ENCODE assay signal across 8 cellular contexts in the genomic region with DNA sequence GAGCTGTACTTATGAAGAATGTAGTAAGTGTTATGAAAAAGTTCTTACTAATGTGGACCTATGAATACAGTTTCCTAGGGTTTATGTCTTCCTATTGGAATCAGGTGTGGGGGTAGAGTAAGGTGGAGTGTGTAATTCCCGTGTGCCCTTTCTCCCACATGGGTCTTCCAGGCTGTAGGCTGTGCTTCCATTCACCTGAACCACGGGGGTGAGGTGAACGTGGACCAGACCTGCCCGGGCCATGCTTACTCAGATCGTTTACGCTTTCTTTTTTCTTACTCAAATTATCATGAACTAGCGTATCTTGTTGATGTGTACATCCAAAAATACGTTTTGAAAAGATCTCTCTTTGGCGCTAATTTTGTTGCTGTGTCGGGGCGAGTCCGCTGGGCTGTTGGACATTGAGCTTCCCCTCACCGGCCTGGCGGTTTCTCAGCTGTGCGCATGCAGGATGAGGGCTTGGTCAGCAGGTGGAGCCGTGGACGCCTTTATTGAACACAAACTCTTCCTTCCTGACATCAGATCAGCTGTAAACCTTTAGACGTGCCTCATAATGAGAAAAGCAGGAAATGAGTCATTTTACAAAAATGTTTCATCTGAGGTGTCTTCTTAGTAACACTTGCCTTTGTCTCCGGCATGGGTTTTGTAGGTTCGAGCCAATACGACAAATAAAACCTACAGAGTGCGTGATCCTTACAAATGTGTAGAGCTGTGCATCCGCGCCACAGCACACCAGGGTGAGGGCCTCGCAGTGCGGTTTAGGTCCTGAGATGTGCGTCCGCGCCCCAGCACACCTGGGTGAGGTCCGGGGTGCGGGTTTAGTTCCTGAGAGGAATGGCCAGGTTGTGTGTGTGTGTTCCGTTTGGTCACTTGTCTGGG. TPM values are rescaled to one million over a fixed set of nuclear protein-coding genes. Genes with fewer than 3 reads are reported as not detected.
DNase-seq lines count a peak whose midpoint lies in the region; ATAC-seq and TF ChIP-seq lines count a peak whose summit lies in the region.

No MANE protein-coding gene starts in this region.

- peak; percentile 71 for TF ChIP-seq CTCF in epithelial cell of esophagus (IDR thresholded peaks at IDR 0.05; ENCODE audit: insufficient read depth, low read depth, low read length, missing control alignments)

- H3K9me3 ChIP-seq in naive thymus-derived CD4-positive, alpha-beta T cell (ENCODE audit: control insufficient read depth in 2 of 3, low read length in 3 of 3) = no peaks in the 10 kb centered on the region

- ATAC-seq in Right ventricle myocardium superior (ENCODE audit: poor library complexity) (peak; percentile 53), Right ventricle myocardium inferior (no peak), HG02852 (IDR thresholded peaks at IDR 0.05; ENCODE audit: unreplicated experiment) (peak; percentile 91)
- ATAC-seq in naive thymus-derived CD4-positive, alpha-beta T cell = peak; percentile 96

- peak overlapping the region; percentile 24 to 73 (median 54) for H3K4me3 Mint-ChIP-seq in naive thymus-derived CD4-positive, alpha-beta T cell

- peaks cover 7 to 13% of the 10 kb centered on the region in 2 donors for H3K4me1 ChIP-seq in naive thymus-derived CD4-positive, alpha-beta T cell (ENCODE audit: control insufficient read depth in 2 of 2, insufficient read depth in 2 of 2, low read length in 2 of 2)

- POLR2A ChIA-PET in naive thymus-derived CD4-positive, alpha-beta T cell (lab: Charles Lee) = interaction anchor here (0.6 kb wide), 1 partner anchor 560 kb away, joined by 4 read pairs; no protein-coding TSS in a partner anchor

- H3K36me3 ChIP-seq in naive thymus-derived CD4-positive, alpha-beta T cell (ENCODE audit: control insufficient read depth in 2 of 3, insufficient read depth in 3 of 3, low read length in 3 of 3) = peaks cover 9 to 74% (median 22%) of the 10 kb centered on the region in 3 experiments

- H3K27me3 ChIP-seq in naive thymus-derived CD4-positive, alpha-beta T cell (ENCODE audit: control insufficient read depth in 2 of 2, insufficient read depth in 2 of 2, low read length in 2 of 2) = no peaks in the 10 kb centered on the region

- no peaks in the 10 kb centered on the region for H3K9me3 Mint-ChIP-seq in naive thymus-derived CD4-positive, alpha-beta T cell

- H3K27ac ChIP-seq in naive thymus-derived CD4-positive, alpha-beta T cell (ENCODE audit: low read depth, low read length) = peak overlapping the region; percentile 66

- DNase-seq in Right ventricle myocardium superior (no peak), Right ventricle myocardium inferior (ENCODE audit: missing footprints) (no peak), NCI-H460 (ENCODE audit: extremely low read depth, low read depth) (peak; percentile 60), epithelial cell of esophagus (ENCODE audit: low read depth) (peak; percentile 91)
- DNase-seq in activated CD8-positive, alpha-beta memory T cell treated with anti-CD3 and anti-CD28 coated beads for 1 hour (ENCODE audit: extremely low read depth in 1 of 2, low read depth in 1 of 2) = peak; percentile 30 to 55
- DNase-seq in naive thymus-derived CD4-positive, alpha-beta T cell = peak; percentile 38 to 83 (median 76)
- peak; percentile 47 to 82 (median 68) for DNase-seq in stimulated activated naive CD4-positive, alpha-beta T cell (lab: John Stamatoyannopoulos, UW)

- intact Hi-C loops in Right ventricle myocardium superior (cut with DNase I) (no loop called here), Right ventricle myocardium inferior (cut with DNase I) (no loop called here)
- intact Hi-C loops in naive thymus-derived CD4-positive, alpha-beta T cell (cut with micrococcal nuclease) = loop anchor here (1.0 to 10.0 kb wide), 8 partner anchors 123 to 967 kb away; partner anchors contain the start of gene GTPBP4 (in 1 of the 2)

- CTCF ChIA-PET in naive thymus-derived CD4-positive, alpha-beta T cell (lab: Charles Lee) = interaction anchor here (0.5 to 1.7 kb wide), 8 partner anchors 18 to 1868 kb away, joined by 3 to 6 read pairs (median 4); no protein-coding TSS in a partner anchor

- peak overlapping the region; percentile 83 to 97 (median 91) for H3K27ac Mint-ChIP-seq in naive thymus-derived CD4-positive, alpha-beta T cell

- no peaks in the 10 kb centered on the region for H3K27me3 Mint-ChIP-seq in naive thymus-derived CD4-positive, alpha-beta T cell

- peaks cover 22 to 71% (median 37%) of the 10 kb centered on the region in 5 donors for H3K36me3 Mint-ChIP-seq in naive thymus-derived CD4-positive, alpha-beta T cell

- no peak overlapping the region for H3K4me3 ChIP-seq in epithelial cell of esophagus (ENCODE audit: low read length)
- peak overlapping the region; percentile 28 for H3K4me3 ChIP-seq in naive thymus-derived CD4-positive, alpha-beta T cell (ENCODE audit: low read length)

- peaks cover 32 to 48% (median 36%) of the 10 kb centered on the region in 7 donors for H3K4me1 Mint-ChIP-seq in naive thymus-derived CD4-positive, alpha-beta T cell

RNA-seq across cellular contexts. Expression of gene WDR37, which starts 53.8 kb away (rescaled TPM):
- 28.0 TPM for total RNA-seq in Right ventricle myocardium superior
- 28.9 TPM for total RNA-seq in Right ventricle myocardium inferior
- total RNA-seq in NCI-H460 (2014; rRNA removed; shearing (Covaris generic)) = 2.7 and 4.2 TPM in 2 replicates
- 6.3 and 8.2 TPM in 2 replicates for polyA plus RNA-seq in NCI-H460 (2014; cell fraction: nucleus; rRNA removed)
- total RNA-seq in naive thymus-derived CD4-positive, alpha-beta T cell = 10 to 100 TPM; 30.3 to 52.6 (median 43.4) TPM
- polyA plus RNA-seq in naive thymus-derived CD4-positive, alpha-beta T cell = 10 to 100 TPM; 16.9 to 28.1 TPM

Comparison
In these comparisons a context has a peak if more than half of its experiments do, and no peak if none do; other contexts are left out.
1. DNase-seq: peak in NCI-H460 (single experiment), activated CD8-positive, alpha-beta memory T cell treated with anti-CD3 and anti-CD28 coated beads for 1 hour (2 of 2), epithelial cell of esophagus (single experiment), naive thymus-derived CD4-positive, alpha-beta T cell (9 of 9) and stimulated activated naive CD4-positive, alpha-beta T cell (6 of 6); none in Right ventricle myocardium superior (single experiment) and Right ventricle myocardium inferior (single experiment).
2. intact Hi-C loops: an anchor here in naive thymus-derived CD4-positive, alpha-beta T cell (1.0 to 10.0 kb wide); none called in Right ventricle myocardium superior and Right ventricle myocardium inferior.